15 cellular contexts compared by ENCODE assay signal in the genomic region with DNA sequence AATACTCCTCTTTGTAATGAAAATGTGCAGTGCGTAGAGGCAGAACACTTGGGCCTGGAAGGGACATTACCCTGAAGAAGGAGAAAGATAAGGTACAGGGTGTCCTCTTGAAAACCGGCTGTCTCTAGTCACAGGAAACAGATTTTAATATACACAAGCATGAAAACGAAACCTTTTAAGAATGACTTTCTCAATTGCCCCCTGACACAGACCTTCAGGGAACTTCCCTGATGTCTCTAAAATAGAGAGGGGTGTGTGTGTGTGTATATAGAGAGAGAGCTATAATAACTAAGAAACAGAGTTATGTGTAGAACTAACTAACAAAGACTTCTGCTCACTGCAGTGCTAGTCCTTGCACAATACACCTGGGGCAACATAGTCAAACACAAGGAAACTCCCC.
DNase-seq lines count a peak whose midpoint lies in the region; ATAC-seq lines count a peak whose summit lies in the region.
"Had no signal": no experiment of that assay in that cellular context is flagged by ENCODE, and none has a peak within 500 bp of the region (broad histone marks: within the 10 kb centered on the region; RNA-seq: fewer than 3 reads in every experiment).

No MANE protein-coding gene starts in this region.

- DNase-seq in EL (no peak), NCI-H82 treated with DMSO at 0.1 percent for 48 hours (lab: John Stamatoyannopoulos, UW; ENCODE audit: unreplicated experiment) (no peak)
- DNase-seq: activated CD4-positive, CD25-positive, alpha-beta regulatory T cell treated with anti-CD3 and anti-CD28 coated beads, Interleukin-2, amount 50 U/mL, for 72 hours; activated CD8-positive, alpha-beta memory T cell treated with anti-CD3 and anti-CD28 coated beads, Interleukin-2, amount 50 U/mL, for 4 hours; esophagus squamous epithelium; mesendoderm; NCI-H1417; NCI-H345 had no signal

- no peaks in the 10 kb centered on the region for H3K36me3 ChIP-seq in mucosa of rectum (ENCODE audit: control insufficient read depth in 2 of 2, insufficient read depth in 2 of 2, low read length in 2 of 2)
- H3K36me3 ChIP-seq: esophagus squamous epithelium had no signal

- peak overlapping the region; percentile 77 to 86 for H3K27ac ChIP-seq in mucosa of rectum (ENCODE audit: low read depth in 2 of 2, low read length in 2 of 2)
- H3K27ac ChIP-seq: esophagus squamous epithelium had no signal

- peak overlapping the region in 1 of 2 donors; percentile 36 for H3K9ac ChIP-seq in mucosa of rectum (ENCODE audit: low read depth in 1 of 2, low read length in 2 of 2)

- H3K4me1 ChIP-seq in mucosa of rectum (ENCODE audit: control insufficient read depth in 2 of 2, insufficient read depth in 2 of 2, low read length in 2 of 2) = peaks cover 9 to 20% of the 10 kb centered on the region in 2 donors
- H3K4me1 ChIP-seq: esophagus squamous epithelium had no signal

- ATAC-seq in GM18861 (IDR thresholded peaks at IDR 0.05; ENCODE audit: unreplicated experiment) (peak; percentile 83), GM21717 (IDR thresholded peaks at IDR 0.05; ENCODE audit: unreplicated experiment) (peak; percentile 73), HG03280 (IDR thresholded peaks at IDR 0.05; ENCODE audit: unreplicated experiment) (peak; percentile 71), HG02571 (IDR thresholded peaks at IDR 0.05; ENCODE audit: unreplicated experiment) (no peak), GM21381 (IDR thresholded peaks at IDR 0.05; ENCODE audit: unreplicated experiment) (no peak)
- ATAC-seq: K562 had no signal

- peak overlapping the region in 1 of 2 donors; percentile 22 for H3K4me3 ChIP-seq in mucosa of rectum (ENCODE audit: low read length in 2 of 2)
- H3K4me3 ChIP-seq: esophagus squamous epithelium, K562 had no signal

- peaks cover 2% of the 10 kb centered on the region in 2 donors for H3K9me3 ChIP-seq in mucosa of rectum (ENCODE audit: control insufficient read depth in 2 of 2, low read length in 2 of 2)
- H3K9me3 ChIP-seq: esophagus squamous epithelium had no signal

- no peaks in the 10 kb centered on the region for H3K27me3 ChIP-seq in mucosa of rectum (ENCODE audit: control insufficient read depth in 2 of 2, insufficient read depth in 2 of 2, low read length in 2 of 2)
- H3K27me3 ChIP-seq: esophagus squamous epithelium had no signal

Comparison
In these comparisons a context has a peak if more than half of its experiments do, and no peak if none do; other contexts are left out.
1. ATAC-seq: peak in GM18861 (single experiment), GM21717 (single experiment) and HG03280 (single experiment); none in HG02571 (single experiment) and GM21381 (single experiment).